ENCODE assay signal across 34 cellular contexts in genomic region chrX:33041141-33041540, GRCh38.
"Had no signal": no experiment of that assay in that cellular context is flagged by ENCODE, and none has a peak within 500 bp of the region (broad histone marks: within the 10 kb centered on the region; RNA-seq: fewer than 3 reads in every experiment).

No MANE protein-coding gene starts in this region.

- H3K4me3 ChIP-seq: adrenal gland, breast epithelium, cardiac muscle cell, colonic mucosa, dorsolateral prefrontal cortex, esophagus muscularis mucosa, gastrocnemius medialis had no signal

- ATAC-seq: activated CD4-positive, alpha-beta T cell treated with anti-CD3 and anti-CD28 coated beads for 36 hours; activated CD8-positive, alpha-beta memory T cell treated with anti-CD3 and anti-CD28 coated beads, Interleukin-2, amount 10 ng/mL, durations not matched to agents 7 days and 5 days; activated CD8-positive, alpha-beta T cell treated with anti-CD3 and anti-CD28 coated beads, Interleukin-2, amount 10 ng/mL, durations not matched to agents 7 days and 5 days; activated naive CD8-positive, alpha-beta T cell treated with anti-CD3 and anti-CD28 coated beads, Interleukin-2, amount 50 U/mL, for 24 hours; foreskin keratinocyte; gastrocnemius medialis had no signal

- H3K9me3 ChIP-seq: adrenal gland, breast epithelium, colonic mucosa, esophagus muscularis mucosa, gastrocnemius medialis had no signal

- H3K27me3 Mint-ChIP-seq: activated CD4-positive, alpha-beta memory T cell treated with anti-CD3 and anti-CD28 coated beads for 36 hours; activated CD4-positive, alpha-beta T cell treated with anti-CD3 and anti-CD28 coated beads for 36 hours; activated CD4-positive, alpha-beta T cell treated with anti-CD3 and anti-CD28 coated beads, Interleukin-2, amount 10 ng/mL, durations not matched to agents 24 days and 14 days; activated CD8-positive, alpha-beta memory T cell treated with anti-CD3 and anti-CD28 coated beads, Interleukin-2, amount 10 ng/mL, durations not matched to agents 7 days and 5 days; activated naive CD4-positive, alpha-beta T cell treated with anti-CD3 and anti-CD28 coated beads, Interleukin-2, amount 50 U/mL, for 24 hours; activated naive CD8-positive, alpha-beta T cell treated with anti-CD3 and anti-CD28 coated beads for 36 hours; activated naive CD8-positive, alpha-beta T cell treated with anti-CD3 and anti-CD28 coated beads, Interleukin-2, amount 50 U/mL, for 24 hours; brain had no signal

- H3K36me3 ChIP-seq: adrenal gland, breast epithelium, cardiac muscle cell, colonic mucosa, esophagus muscularis mucosa, gastrocnemius medialis had no signal

- H3K27ac ChIP-seq: adrenal gland, breast epithelium, cardiac muscle cell, colonic mucosa, esophagus muscularis mucosa, foreskin keratinocyte, gastrocnemius medialis had no signal

- H3K4me1 Mint-ChIP-seq: activated CD4-positive, alpha-beta T cell treated with anti-CD3 and anti-CD28 coated beads for 36 hours; activated CD4-positive, alpha-beta T cell treated with anti-CD3 and anti-CD28 coated beads, Interleukin-2, amount 10 ng/mL, durations not matched to agents 24 days and 14 days; activated CD8-positive, alpha-beta memory T cell treated with anti-CD3 and anti-CD28 coated beads, Interleukin-2, amount 10 ng/mL, durations not matched to agents 7 days and 5 days; activated naive CD4-positive, alpha-beta T cell treated with anti-CD3 and anti-CD28 coated beads, Interleukin-2, amount 50 U/mL, for 24 hours; activated naive CD8-positive, alpha-beta T cell treated with anti-CD3 and anti-CD28 coated beads for 36 hours; activated naive CD8-positive, alpha-beta T cell treated with anti-CD3 and anti-CD28 coated beads, Interleukin-2, amount 50 U/mL, for 24 hours; endodermal cell had no signal

- H3K36me3 Mint-ChIP-seq: activated CD4-positive, alpha-beta memory T cell treated with anti-CD3 and anti-CD28 coated beads for 36 hours; activated CD8-positive, alpha-beta memory T cell treated with anti-CD3 and anti-CD28 coated beads, Interleukin-2, amount 10 ng/mL, durations not matched to agents 7 days and 5 days; activated naive CD4-positive, alpha-beta T cell treated with anti-CD3 and anti-CD28 coated beads, Interleukin-2, amount 50 U/mL, for 24 hours; activated naive CD8-positive, alpha-beta T cell treated with anti-CD3 and anti-CD28 coated beads for 36 hours; brain had no signal

- H3K27me3 ChIP-seq: adrenal gland, cardiac muscle cell, colonic mucosa, esophagus muscularis mucosa, foreskin keratinocyte, gastrocnemius medialis had no signal

- H3K27ac Mint-ChIP-seq: activated CD4-positive, alpha-beta memory T cell treated with anti-CD3 and anti-CD28 coated beads for 36 hours; activated CD4-positive, alpha-beta T cell treated with anti-CD3 and anti-CD28 coated beads for 36 hours; activated CD4-positive, alpha-beta T cell treated with anti-CD3 and anti-CD28 coated beads, Interleukin-2, amount 10 ng/mL, durations not matched to agents 24 days and 14 days; activated CD8-positive, alpha-beta memory T cell treated with anti-CD3 and anti-CD28 coated beads, Interleukin-2, amount 10 ng/mL, durations not matched to agents 7 days and 5 days; activated CD8-positive, alpha-beta T cell treated with anti-CD3 and anti-CD28 coated beads, Interleukin-2, amount 10 ng/mL, durations not matched to agents 7 days and 5 days; activated naive CD4-positive, alpha-beta T cell treated with anti-CD3 and anti-CD28 coated beads for 36 hours; activated naive CD4-positive, alpha-beta T cell treated with anti-CD3 and anti-CD28 coated beads, Interleukin-2, amount 50 U/mL, for 24 hours; activated naive CD8-positive, alpha-beta T cell treated with anti-CD3 and anti-CD28 coated beads for 36 hours; activated naive CD8-positive, alpha-beta T cell treated with anti-CD3 and anti-CD28 coated beads, Interleukin-2, amount 50 U/mL, for 24 hours; activated T-helper 1 cell treated with anti-CD3 and anti-CD28 coated beads, Interleukin-12 subunit alpha, Interleukin-12 subunit beta, Interleukin-2, Interleukin-4 antibody, amounts not matched to agents 30 ng/mL and 10 ng/mL and 1 ng/mL, durations not matched to agents 14 hours and 24 hours and 36 hours; activated T-helper 2 cell treated with anti-CD3 and anti-CD28 coated beads, Interferon-gamma antibody, Interleukin-2, Interleukin-4, amounts not matched to agents 10 μg/mL and 5 μg/mL and 100 μg/mL, durations not matched to agents 14 hours and 24 hours and 36 hours; brain; endodermal cell had no signal

- H3K4me3 Mint-ChIP-seq: activated CD4-positive, alpha-beta memory T cell treated with anti-CD3 and anti-CD28 coated beads for 36 hours; activated CD4-positive, alpha-beta T cell treated with anti-CD3 and anti-CD28 coated beads for 36 hours; activated CD4-positive, alpha-beta T cell treated with anti-CD3 and anti-CD28 coated beads, Interleukin-2, amount 10 ng/mL, durations not matched to agents 24 days and 14 days; activated CD8-positive, alpha-beta memory T cell treated with anti-CD3 and anti-CD28 coated beads, Interleukin-2, amount 10 ng/mL, durations not matched to agents 7 days and 5 days; activated CD8-positive, alpha-beta T cell treated with anti-CD3 and anti-CD28 coated beads, Interleukin-2, amount 10 ng/mL, durations not matched to agents 7 days and 5 days; activated naive CD4-positive, alpha-beta T cell treated with anti-CD3 and anti-CD28 coated beads for 36 hours; activated naive CD4-positive, alpha-beta T cell treated with anti-CD3 and anti-CD28 coated beads, Interleukin-2, amount 50 U/mL, for 24 hours; activated naive CD8-positive, alpha-beta T cell treated with anti-CD3 and anti-CD28 coated beads for 36 hours; activated naive CD8-positive, alpha-beta T cell treated with anti-CD3 and anti-CD28 coated beads, Interleukin-2, amount 50 U/mL, for 24 hours; activated T-helper 1 cell treated with anti-CD3 and anti-CD28 coated beads, Interleukin-12 subunit alpha, Interleukin-12 subunit beta, Interleukin-2, Interleukin-4 antibody, amounts not matched to agents 30 ng/mL and 10 ng/mL and 1 ng/mL, durations not matched to agents 14 hours and 24 hours and 36 hours; brain; endodermal cell had no signal

- H3K4me1 ChIP-seq: adrenal gland, colonic mucosa, foreskin keratinocyte, gastrocnemius medialis had no signal

- DNase-seq: activated CD4-positive, alpha-beta memory T cell treated with anti-CD3 and anti-CD28 coated beads for 36 hours; activated CD4-positive, alpha-beta T cell treated with anti-CD3 and anti-CD28 coated beads for 36 hours; activated CD4-positive, alpha-beta T cell treated with anti-CD3 and anti-CD28 coated beads, Interleukin-2, amount 10 ng/mL, durations not matched to agents 24 days and 14 days; activated CD4-positive, CD25-positive, alpha-beta regulatory T cell; activated CD4-positive, CD25-positive, alpha-beta regulatory T cell treated with anti-CD3 and anti-CD28 coated beads, Interleukin-2, amount 50 U/mL, for 72 hours; activated CD8-positive, alpha-beta memory T cell treated with anti-CD3 and anti-CD28 coated beads, Interleukin-2, amount 10 ng/mL, durations not matched to agents 7 days and 5 days; activated CD8-positive, alpha-beta memory T cell treated with anti-CD3 and anti-CD28 coated beads, Interleukin-2, amount 50 U/mL, for 4 hours; activated CD8-positive, alpha-beta T cell treated with anti-CD3 and anti-CD28 coated beads, Interleukin-2, amount 10 ng/mL, durations not matched to agents 7 days and 5 days; activated effector memory CD4-positive, alpha-beta T cell treated with anti-CD3 and anti-CD28 coated beads, Interleukin-2, amount 50 U/mL, for 16 hours; activated naive CD4-positive, alpha-beta T cell treated with anti-CD3 and anti-CD28 coated beads for 36 hours; activated naive CD8-positive, alpha-beta T cell treated with anti-CD3 and anti-CD28 coated beads for 36 hours; activated naive CD8-positive, alpha-beta T cell treated with anti-CD3 and anti-CD28 coated beads, Interleukin-2, amount 50 U/mL, for 24 hours; activated T-cell treated with anti-CD3 and anti-CD28 coated beads, Interleukin-2, amount 50 U/mL, for 1 hour; activated T-cell treated with anti-CD3 and anti-CD28 coated beads, Interleukin-2, amount 50 U/mL, for 48 hours; adrenal gland; amygdala; central memory CD4-positive, alpha-beta T cell; cerebellar nuclear complex; colonic mucosa; dorsolateral prefrontal cortex; effector memory CD4-positive, alpha-beta T cell; endodermal cell; erythroblast; foreskin keratinocyte; gastrocnemius medialis; glutamatergic neuron; T-helper 2 cell had no signal

- H3K9me3 Mint-ChIP-seq: activated CD4-positive, alpha-beta memory T cell treated with anti-CD3 and anti-CD28 coated beads for 36 hours; activated CD4-positive, alpha-beta T cell treated with anti-CD3 and anti-CD28 coated beads, Interleukin-2, amount 10 ng/mL, durations not matched to agents 24 days and 14 days; activated naive CD4-positive, alpha-beta T cell treated with anti-CD3 and anti-CD28 coated beads for 36 hours; activated naive CD4-positive, alpha-beta T cell treated with anti-CD3 and anti-CD28 coated beads, Interleukin-2, amount 50 U/mL, for 24 hours; activated naive CD8-positive, alpha-beta T cell treated with anti-CD3 and anti-CD28 coated beads, Interleukin-2, amount 50 U/mL, for 24 hours; brain had no signal
